ENCODE assay signal across 27 cellular contexts in genomic region chr2:206958236-206958635, GRCh38. TPM values are rescaled to one million over a fixed set of nuclear protein-coding genes. Genes with fewer than 3 reads are reported as not detected.
"Had no signal": no experiment of that assay in that cellular context is flagged by ENCODE, and none has a peak within 500 bp of the region (broad histone marks: within the 10 kb centered on the region; RNA-seq: fewer than 3 reads in every experiment).

No MANE protein-coding gene starts in this region.

- DNase-seq: activated B cell treated with CpG ODN at 0.5 μM for 24 hours; activated CD4-positive, alpha-beta memory T cell treated with anti-CD3 and anti-CD28 coated beads, Interleukin-2, amount 10 ng/mL, durations not matched to agents 7 days and 5 days; activated CD4-positive, alpha-beta T cell treated with anti-CD3 and anti-CD28 coated beads for 1 hour; activated CD4-positive, alpha-beta T cell treated with anti-CD3 and anti-CD28 coated beads, Interleukin-2, amount 50 U/mL, for 1 hour; activated gamma-delta T cell treated with Interleukin-2 at 50 U/mL for 16 hours; activated naive CD4-positive, alpha-beta T cell treated with anti-CD3 and anti-CD28 coated beads, Interleukin-2, amount 10 ng/mL, durations not matched to agents 7 days and 5 days; activated naive CD8-positive, alpha-beta T cell treated with anti-CD3 and anti-CD28 coated beads for 36 hours; activated T-cell treated with anti-CD3 and anti-CD28 coated beads for 4 hours; activated T-cell treated with anti-CD3 and anti-CD28 coated beads, Interleukin-2, amount 50 U/mL, for 48 hours; anterior cingulate cortex; cerebellar nuclear complex; Karpas-422; NCI-H1105; NCI-H1436; NCI-H1694 treated with DMSO at 0.1 percent for 48 hours; NCI-H2081 treated with DMSO at 0.1 percent for 48 hours; NCI-H526; NCI-H82; PC-3; SHP77 had no signal

- H3K9me3 ChIP-seq: SJSA1 had no signal

- H3K4me3 ChIP-seq: K562, SJSA1 had no signal

- H3K4me1 ChIP-seq: SJSA1 had no signal

- ATAC-seq: activated T-helper 17 cell treated with anti-CD3 and anti-CD28 coated beads, Interleukin-2, amount 50 U/mL, for 72 hours; K562; PC-3; SK-N-SH treated with all-trans-retinoic acid at 6 μM for 48 hours had no signal

- H3K27ac ChIP-seq: SJSA1 had no signal

- H3K27me3 ChIP-seq: SJSA1 had no signal

- H3K36me3 ChIP-seq: SJSA1 had no signal

RNA-seq across cellular contexts. Expression of gene CPO, which starts 18.9 kb away (rescaled TPM):
- total RNA-seq: activated B cell treated with CpG ODN at 0.5 μM for 24 hours; activated CD4-positive, alpha-beta memory T cell treated with anti-CD3 and anti-CD28 coated beads, Interleukin-2, amount 10 ng/mL, durations not matched to agents 7 days and 5 days; activated CD8-positive, alpha-beta memory T cell treated with anti-CD3 and anti-CD28 coated beads for 36 hours; activated naive CD8-positive, alpha-beta T cell treated with anti-CD3 and anti-CD28 coated beads for 36 hours; activated T-helper 17 cell treated with anti-CD3 and anti-CD28 coated beads, Interleukin-2, amount 50 U/mL, for 72 hours; cardiac septum; K562; NCI-H460; PC-3; SJSA1 had no signal
